Comparison of ENCODE assay signal across 2 cellular contexts in the genomic region with DNA sequence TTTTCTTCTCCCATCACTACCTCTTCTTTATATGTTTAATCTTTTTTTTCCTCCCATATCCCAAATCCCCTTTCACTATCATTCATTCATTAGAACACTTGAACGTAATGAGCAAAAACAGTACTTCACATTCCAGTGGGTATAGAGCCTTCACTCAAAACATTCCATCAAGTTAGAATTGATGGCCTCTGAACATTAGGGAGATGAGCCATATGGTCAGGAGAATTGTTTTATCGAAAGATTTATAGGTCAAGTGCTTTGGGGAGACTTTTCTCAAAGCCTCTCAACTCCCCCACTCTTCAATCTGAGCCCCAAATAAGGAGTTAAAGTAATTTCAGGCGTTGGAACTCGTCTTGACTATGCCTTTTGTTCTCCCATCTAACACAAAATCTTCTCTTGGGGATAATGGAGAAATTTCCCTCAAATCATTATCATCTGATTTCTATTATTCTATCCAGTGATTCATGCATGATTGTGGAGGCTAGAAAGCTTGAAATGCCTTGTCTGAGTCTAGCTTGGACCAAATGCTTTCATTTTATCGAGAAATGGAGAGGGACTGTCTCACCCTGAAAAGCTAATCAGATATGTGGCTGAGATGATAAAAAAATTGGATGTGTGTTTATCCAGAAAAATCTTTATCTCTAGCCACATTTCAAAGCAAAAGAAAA.
A peak's percentile ranks its signal among the peaks of the same experiment; 100 is the strongest.
TF ChIP-seq lines count a peak whose summit lies in the region.

No MANE protein-coding gene starts in this region.

TF ChIP-seq in IMR-90, 13 proteins besides CTCF, POLR2A, EP300 and RAD21:
- TF ChIP-seq FOS (IDR thresholded peaks at IDR 0.05; ENCODE audit: low read depth, low read length) (0 out of 2 replicates have a peak, but pooled peaks have one; percentile 6), CHD1 (IDR thresholded peaks at IDR 0.05; ENCODE audit: low read depth, low read length) (no peak)

TF ChIP-seq in H1, 55 proteins besides CTCF, POLR2A, EP300 and RAD21:
- TF ChIP-seq SUZ12 (IDR thresholded peaks at IDR 0.05; ENCODE audit: low read length): no peak
- no peak for TF ChIP-seq RXRA (IDR thresholded peaks at IDR 0.05; ENCODE audit: insufficient read depth, low read depth, low read length)
- no peak for TF ChIP-seq EZH2 (IDR thresholded peaks at IDR 0.05; ENCODE audit: low read depth, low read length, severe bottlenecking)
- no peak for TF ChIP-seq RBBP5 (IDR thresholded peaks at IDR 0.05; ENCODE audit: borderline replicate concordance, low read depth, low read length)
- TF ChIP-seq CHD1 (IDR thresholded peaks at IDR 0.05; ENCODE audit: low read depth, low read length): no peak
- no peak for TF ChIP-seq CREB1 (IDR thresholded peaks at IDR 0.05)
- TF ChIP-seq JUN (IDR thresholded peaks at IDR 0.05; ENCODE audit: low read depth, low read length): no peak
- TF ChIP-seq KDM5A (IDR thresholded peaks at IDR 0.05; ENCODE audit: low read length): no peak
- no peak for TF ChIP-seq RNF2 (IDR thresholded peaks at IDR 0.05; ENCODE audit: borderline replicate concordance, low read depth, low read length, missing control alignments, poor library complexity, severe bottlenecking)
- TF ChIP-seq CBX5 (IDR thresholded peaks at IDR 0.05; ENCODE audit: low read depth, low read length): no peak
- no peak for TF ChIP-seq SP4 (IDR thresholded peaks at IDR 0.05; ENCODE audit: low read length)
- TF ChIP-seq GABPA (IDR thresholded peaks at IDR 0.05; ENCODE audit: borderline replicate concordance, insufficient read depth, low read length): no peak
